In the genomic region with DNA sequence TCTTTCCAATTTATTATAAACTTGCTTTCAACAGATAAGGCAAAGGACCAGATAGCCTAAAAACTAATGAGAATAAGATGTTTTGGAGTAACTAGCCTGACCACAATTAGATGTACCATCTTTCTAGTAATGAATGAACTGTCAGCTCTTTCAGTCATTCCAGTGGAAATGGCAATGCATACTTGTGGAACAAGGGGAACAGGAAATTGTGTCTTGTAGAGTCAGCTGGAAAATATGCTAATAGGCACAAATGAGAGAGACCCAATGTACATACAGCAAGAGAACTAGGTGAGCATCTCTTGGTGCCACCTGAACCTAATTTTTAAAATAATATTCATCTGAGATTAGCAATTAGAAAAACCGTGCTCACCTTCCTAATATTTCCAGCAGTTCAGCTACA, we compare ENCODE assay signal across 1 cellular context.
TF ChIP-seq lines count a peak whose summit lies in the region.

No MANE protein-coding gene starts in this region.

TF ChIP-seq in WTC11, 78 proteins besides CTCF, POLR2A, EP300 and RAD21 (continued from another document):
- TF ChIP-seq, protein P1, sequence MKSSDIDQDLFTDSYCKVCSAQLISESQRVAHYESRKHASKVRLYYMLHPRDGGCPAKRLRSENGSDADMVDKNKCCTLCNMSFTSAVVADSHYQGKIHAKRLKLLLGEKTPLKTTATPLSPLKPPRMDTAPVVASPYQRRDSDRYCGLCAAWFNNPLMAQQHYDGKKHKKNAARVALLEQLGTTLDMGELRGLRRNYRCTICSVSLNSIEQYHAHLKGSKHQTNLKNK (CRISPR knock-in tag; IDR thresholded peaks at IDR 0.05): no peak
- TF ChIP-seq NR2C2 (CRISPR knock-in tag; IDR thresholded peaks at IDR 0.05) (no peak), MYBL2 (CRISPR knock-in tag; IDR thresholded peaks at IDR 0.05) (no peak), SMAD4 (CRISPR knock-in tag; IDR thresholded peaks at IDR 0.05) (no peak), EMX1 (CRISPR knock-in tag; IDR thresholded peaks at IDR 0.05) (no peak), ZNF416 (CRISPR knock-in tag; IDR thresholded peaks at IDR 0.05) (no peak)
- TF ChIP-seq, protein P2, sequence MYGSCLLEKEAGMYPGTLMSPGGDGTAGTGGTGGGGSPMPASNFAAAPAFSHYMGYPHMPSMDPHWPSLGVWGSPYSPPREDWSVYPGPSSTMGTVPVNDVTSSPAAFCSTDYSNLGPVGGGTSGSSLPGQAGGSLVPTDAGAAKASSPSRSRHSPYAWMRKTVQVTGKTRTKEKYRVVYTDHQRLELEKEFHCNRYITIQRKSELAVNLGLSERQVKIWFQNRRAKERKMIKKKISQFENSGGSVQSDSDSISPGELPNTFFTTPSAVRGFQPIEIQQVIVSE (CRISPR knock-in tag; IDR thresholded peaks at IDR 0.05; ENCODE audit: borderline replicate concordance): no peak
- TF ChIP-seq, protein P3, sequence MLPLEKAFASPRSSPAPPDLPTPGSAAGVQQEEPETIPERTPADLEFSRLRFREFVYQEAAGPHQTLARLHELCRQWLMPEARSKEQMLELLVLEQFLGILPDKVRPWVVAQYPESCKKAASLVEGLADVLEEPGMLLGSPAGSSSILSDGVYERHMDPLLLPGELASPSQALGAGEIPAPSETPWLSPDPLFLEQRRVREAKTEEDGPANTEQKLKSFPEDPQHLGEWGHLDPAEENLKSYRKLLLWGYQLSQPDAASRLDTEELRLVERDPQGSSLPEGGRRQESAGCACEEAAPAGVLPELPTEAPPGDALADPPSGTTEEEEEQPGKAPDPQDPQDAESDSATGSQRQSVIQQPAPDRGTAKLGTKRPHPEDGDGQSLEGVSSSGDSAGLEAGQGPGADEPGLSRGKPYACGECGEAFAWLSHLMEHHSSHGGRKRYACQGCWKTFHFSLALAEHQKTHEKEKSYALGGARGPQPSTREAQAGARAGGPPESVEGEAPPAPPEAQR (CRISPR knock-in tag; IDR thresholded peaks at IDR 0.05): no peak
- TF ChIP-seq, protein P4, sequence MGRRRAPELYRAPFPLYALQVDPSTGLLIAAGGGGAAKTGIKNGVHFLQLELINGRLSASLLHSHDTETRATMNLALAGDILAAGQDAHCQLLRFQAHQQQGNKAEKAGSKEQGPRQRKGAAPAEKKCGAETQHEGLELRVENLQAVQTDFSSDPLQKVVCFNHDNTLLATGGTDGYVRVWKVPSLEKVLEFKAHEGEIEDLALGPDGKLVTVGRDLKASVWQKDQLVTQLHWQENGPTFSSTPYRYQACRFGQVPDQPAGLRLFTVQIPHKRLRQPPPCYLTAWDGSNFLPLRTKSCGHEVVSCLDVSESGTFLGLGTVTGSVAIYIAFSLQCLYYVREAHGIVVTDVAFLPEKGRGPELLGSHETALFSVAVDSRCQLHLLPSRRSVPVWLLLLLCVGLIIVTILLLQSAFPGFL (CRISPR knock-in tag; IDR thresholded peaks at IDR 0.05; ENCODE audit: borderline replicate concordance): no peak
